Comparison of ENCODE assay signal across 9 cellular contexts in genomic region chr10:29517352-29517923, GRCh38.
DNase-seq lines count a peak whose midpoint lies in the region; ATAC-seq and TF ChIP-seq lines count a peak whose summit lies in the region.
"Had no signal": no experiment of that assay in that cellular context is flagged by ENCODE, and none has a peak within 500 bp of the region (broad histone marks: within the 10 kb centered on the region; RNA-seq: fewer than 3 reads in every experiment).

No MANE protein-coding gene starts in this region.

- H3K27ac Mint-ChIP-seq in brain, result no peak overlapping the region

- peaks cover 19% of the 10 kb centered on the region for H3K4me1 Mint-ChIP-seq in brain

- peaks cover 2% of the 10 kb centered on the region for H3K27me3 Mint-ChIP-seq in brain

- TF ChIP-seq CTCF in brain (conservative IDR thresholded peaks at IDR 0.05) (peak; percentile 39 to 59), left lung (IDR thresholded peaks at IDR 0.05) (peak; percentile 23 to 36)

- no peaks in the 10 kb centered on the region for H3K27me3 ChIP-seq in left lung

- no peaks in the 10 kb centered on the region for H3K4me1 ChIP-seq in left lung

- H3K4me3 Mint-ChIP-seq in brain, result no peak overlapping the region

- no peak overlapping the region for H3K4me3 ChIP-seq in left lung

- peak; percentile 47 for DNase-seq in EL
- DNase-seq in Kasumi-1 (lab: John Stamatoyannopoulos, UW), result peak; percentile 74 to 80
- no peak for DNase-seq in left lung
- no peak for DNase-seq in NCI-H526 treated with DMSO at 0.1 percent for 48 hours (lab: John Stamatoyannopoulos, UW)
- no peak for DNase-seq in LoVo (ENCODE audit: low spot score)
- DNase-seq: left cardiac atrium had no signal

- no peaks in the 10 kb centered on the region for H3K9me3 ChIP-seq in left lung

- H3K36me3 Mint-ChIP-seq in brain, result peaks cover 53% of the 10 kb centered on the region

- H3K36me3 ChIP-seq in left lung, result peaks cover 0 to 76% of the 10 kb centered on the region in 2 donors

- no peaks in the 10 kb centered on the region for H3K9me3 Mint-ChIP-seq in brain

- H3K27ac ChIP-seq in left lung, result no peak overlapping the region

- intact Hi-C loops in left lung (cut with DNase I), result no loop called here

- ATAC-seq in left lung (peak; percentile 48), HG02852 (IDR thresholded peaks at IDR 0.05; ENCODE audit: unreplicated experiment) (no peak), HG03521 (IDR thresholded peaks at IDR 0.05; ENCODE audit: unreplicated experiment) (no peak)

Comparison
In these comparisons a context has a peak if more than half of its experiments do, and no peak if none do; other contexts are left out.
1. DNase-seq: peak in EL (single experiment) and Kasumi-1 (2 of 2); none in left lung (0 of 2), NCI-H526 treated with DMSO at 0.1 percent for 48 hours (single experiment) and LoVo (single experiment).